Comparison of ENCODE assay signal across 25 cellular contexts in genomic region chr11:70582886-70583641, GRCh38.
"Had no signal": no experiment of that assay in that cellular context is flagged by ENCODE, and none has a peak within 500 bp of the region (broad histone marks: within the 10 kb centered on the region; RNA-seq: fewer than 3 reads in every experiment).

No MANE protein-coding gene starts in this region.

- H3K4me1 ChIP-seq: gastrocnemius medialis, heart left ventricle, thyroid gland had no signal

- H3K9me3 ChIP-seq: gastrocnemius medialis, heart left ventricle, thyroid gland had no signal

- H3K4me3 Mint-ChIP-seq: activated B cell treated with CpG ODN at 0.5 μM for 24 hours; activated CD4-positive, alpha-beta T cell treated with anti-CD3 and anti-CD28 coated beads, Interleukin-2, amount 10 ng/mL, durations not matched to agents 24 days and 14 days; activated CD8-positive, alpha-beta T cell treated with anti-CD3 and anti-CD28 coated beads for 36 hours; activated naive CD4-positive, alpha-beta T cell treated with anti-CD3 and anti-CD28 coated beads, Interleukin-2, amount 10 ng/mL, durations not matched to agents 7 days and 5 days; activated naive CD8-positive, alpha-beta T cell treated with anti-CD3 and anti-CD28 coated beads, Interleukin-2, amount 50 U/mL, for 24 hours; activated T-cell treated with anti-CD3 and anti-CD28 coated beads, Interleukin-2, amount 50 U/mL, for 24 hours; central memory CD8-positive, alpha-beta T cell; natural killer cell treated with Interleukin-12 subunit alpha and Interleukin-12 subunit beta and Interleukin-15 and Interleukin-18, amount 100 ng/mL, for 72 hours; T-cell had no signal

- H3K4me1 Mint-ChIP-seq: activated B cell treated with CpG ODN at 0.5 μM for 24 hours; activated CD4-positive, alpha-beta T cell treated with anti-CD3 and anti-CD28 coated beads, Interleukin-2, amount 10 ng/mL, durations not matched to agents 24 days and 14 days; activated naive CD4-positive, alpha-beta T cell treated with anti-CD3 and anti-CD28 coated beads, Interleukin-2, amount 10 ng/mL, durations not matched to agents 7 days and 5 days; activated naive CD8-positive, alpha-beta T cell treated with anti-CD3 and anti-CD28 coated beads, Interleukin-2, amount 50 U/mL, for 24 hours; central memory CD8-positive, alpha-beta T cell; T-cell had no signal

- DNase-seq: activated B cell treated with CpG ODN at 0.5 μM for 24 hours; activated CD4-positive, alpha-beta T cell treated with anti-CD3 and anti-CD28 coated beads, Interleukin-2, amount 10 ng/mL, durations not matched to agents 24 days and 14 days; activated CD8-positive, alpha-beta T cell treated with anti-CD3 and anti-CD28 coated beads for 36 hours; activated effector memory CD4-positive, alpha-beta T cell treated with Interleukin-2 at 50 U/mL for 16 hours; activated naive CD4-positive, alpha-beta T cell treated with anti-CD3 and anti-CD28 coated beads, Interleukin-2, amount 10 ng/mL, durations not matched to agents 7 days and 5 days; activated naive CD8-positive, alpha-beta T cell treated with anti-CD3 and anti-CD28 coated beads, Interleukin-2, amount 50 U/mL, for 24 hours; activated T-cell treated with anti-CD3 and anti-CD28 coated beads, Interleukin-2, amount 50 U/mL, for 24 hours; anterior cingulate cortex; brain microvascular endothelial cell; effector CD8-positive, alpha-beta T cell; gastrocnemius medialis; kidney glomerular epithelial cell; nucleus accumbens; stimulated activated CD4-positive, alpha-beta T cell treated with anti-CD3 and anti-CD28 coated beads, Interleukin-12 subunit alpha, Interleukin-12 subunit beta, amount 100 ng/mL, for 4 hours; stimulated activated CD4-positive, alpha-beta T cell treated with anti-CD3 and anti-CD28 coated beads, Interleukin-1b, Interleukin-23, amount 100 ng/mL, for 48 hours; stimulated activated CD8-positive, alpha-beta memory T cell treated with anti-CD3 and anti-CD28 coated beads, Interleukin-4, amount 100 ng/mL, for 48 hours; stimulated activated naive CD4-positive, alpha-beta T cell; T-cell; thyroid gland had no signal

- H3K27ac ChIP-seq: brain microvascular endothelial cell, gastrocnemius medialis, heart left ventricle, thyroid gland had no signal

- H3K9me3 Mint-ChIP-seq: activated B cell treated with CpG ODN at 0.5 μM for 24 hours; activated CD8-positive, alpha-beta T cell treated with anti-CD3 and anti-CD28 coated beads for 36 hours; activated naive CD4-positive, alpha-beta T cell treated with anti-CD3 and anti-CD28 coated beads, Interleukin-2, amount 10 ng/mL, durations not matched to agents 7 days and 5 days; activated naive CD8-positive, alpha-beta T cell treated with anti-CD3 and anti-CD28 coated beads, Interleukin-2, amount 50 U/mL, for 24 hours; activated T-cell treated with anti-CD3 and anti-CD28 coated beads, Interleukin-2, amount 50 U/mL, for 24 hours; central memory CD8-positive, alpha-beta T cell; natural killer cell treated with Interleukin-12 subunit alpha and Interleukin-12 subunit beta and Interleukin-15 and Interleukin-18, amount 100 ng/mL, for 72 hours; T-cell had no signal

- H3K36me3 ChIP-seq: brain microvascular endothelial cell, gastrocnemius medialis, heart left ventricle, thyroid gland had no signal

- H3K27ac Mint-ChIP-seq: activated B cell treated with CpG ODN at 0.5 μM for 24 hours; activated CD4-positive, alpha-beta T cell treated with anti-CD3 and anti-CD28 coated beads, Interleukin-2, amount 10 ng/mL, durations not matched to agents 24 days and 14 days; activated CD8-positive, alpha-beta T cell treated with anti-CD3 and anti-CD28 coated beads for 36 hours; activated naive CD4-positive, alpha-beta T cell treated with anti-CD3 and anti-CD28 coated beads, Interleukin-2, amount 10 ng/mL, durations not matched to agents 7 days and 5 days; activated naive CD8-positive, alpha-beta T cell treated with anti-CD3 and anti-CD28 coated beads, Interleukin-2, amount 50 U/mL, for 24 hours; activated T-cell treated with anti-CD3 and anti-CD28 coated beads, Interleukin-2, amount 50 U/mL, for 24 hours; natural killer cell treated with Interleukin-12 subunit alpha and Interleukin-12 subunit beta and Interleukin-15 and Interleukin-18, amount 100 ng/mL, for 72 hours; T-cell had no signal

- H3K4me3 ChIP-seq: gastrocnemius medialis, heart left ventricle, lung, thyroid gland had no signal

- FAIRE-seq: urothelium cell line had no signal

- H3K36me3 Mint-ChIP-seq: activated naive CD4-positive, alpha-beta T cell treated with anti-CD3 and anti-CD28 coated beads, Interleukin-2, amount 10 ng/mL, durations not matched to agents 7 days and 5 days; natural killer cell treated with Interleukin-12 subunit alpha and Interleukin-12 subunit beta and Interleukin-15 and Interleukin-18, amount 100 ng/mL, for 72 hours; T-cell had no signal

- H3K27me3 ChIP-seq: brain microvascular endothelial cell, gastrocnemius medialis, heart left ventricle, thyroid gland had no signal

- H3K27me3 Mint-ChIP-seq: activated B cell treated with CpG ODN at 0.5 μM for 24 hours had no signal

- ATAC-seq: activated CD8-positive, alpha-beta T cell treated with anti-CD3 and anti-CD28 coated beads for 36 hours; activated naive CD8-positive, alpha-beta T cell treated with anti-CD3 and anti-CD28 coated beads, Interleukin-2, amount 50 U/mL, for 24 hours; esophagus mucosa; gastrocnemius medialis; heart left ventricle; T-cell had no signal
